In the genomic region with DNA sequence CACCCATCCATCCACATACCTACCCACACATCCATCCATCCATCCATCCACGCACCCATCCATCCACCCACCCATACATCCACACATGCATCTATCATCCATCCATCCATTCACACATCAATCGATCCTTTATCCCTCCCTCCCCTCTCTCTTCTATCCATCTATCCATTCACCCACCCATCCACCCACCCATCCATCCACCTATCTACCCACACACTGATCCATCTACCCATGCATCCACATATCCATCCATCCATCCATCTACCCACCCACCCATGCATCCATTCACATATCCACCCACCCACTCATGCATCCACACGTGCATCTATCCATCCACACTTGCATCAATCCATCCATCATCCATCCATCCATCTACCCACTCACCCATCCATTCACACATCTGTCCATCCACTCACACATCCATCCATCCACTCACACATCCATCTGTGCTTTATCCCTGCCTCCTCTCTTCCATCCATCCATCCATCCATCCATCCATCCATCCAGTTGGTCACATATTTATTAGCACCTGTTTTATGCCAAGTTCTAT, we compare ENCODE assay signal across 32 cellular contexts.
"Had no signal": no experiment of that assay in that cellular context is flagged by ENCODE, and none has a peak within 500 bp of the region (broad histone marks: within the 10 kb centered on the region; RNA-seq: fewer than 3 reads in every experiment).

No MANE protein-coding gene starts in this region.

- H3K9me3 Mint-ChIP-seq: activated T-helper 1 cell treated with anti-CD3 and anti-CD28 coated beads, Interleukin-12 subunit alpha, Interleukin-12 subunit beta, Interleukin-2, Interleukin-4 antibody, amounts not matched to agents 30 ng/mL and 10 ng/mL and 1 ng/mL, durations not matched to agents 14 hours and 24 hours and 36 hours; activated T-helper 2 cell treated with anti-CD3 and anti-CD28 coated beads, Interferon-gamma antibody, Interleukin-2, Interleukin-4, amounts not matched to agents 10 μg/mL and 5 μg/mL and 100 μg/mL, durations not matched to agents 14 hours and 24 hours and 36 hours had no signal

- H3K36me3 ChIP-seq: brain microvascular endothelial cell, esophagus muscularis mucosa, gastrocnemius medialis, heart left ventricle had no signal

- H3K4me1 ChIP-seq: esophagus muscularis mucosa, foreskin keratinocyte, gastrocnemius medialis, heart left ventricle had no signal

- H3K4me3 Mint-ChIP-seq: activated CD4-positive, alpha-beta memory T cell treated with anti-CD3 and anti-CD28 coated beads for 36 hours; activated CD4-positive, alpha-beta T cell treated with anti-CD3 and anti-CD28 coated beads for 36 hours; activated CD4-positive, alpha-beta T cell treated with anti-CD3 and anti-CD28 coated beads, Interleukin-2, amount 10 ng/mL, durations not matched to agents 24 days and 14 days; activated CD8-positive, alpha-beta memory T cell treated with anti-CD3 and anti-CD28 coated beads, Interleukin-2, amount 10 ng/mL, durations not matched to agents 7 days and 5 days; activated CD8-positive, alpha-beta T cell treated with anti-CD3 and anti-CD28 coated beads, Interleukin-2, amount 10 ng/mL, durations not matched to agents 7 days and 5 days; activated naive CD4-positive, alpha-beta T cell treated with anti-CD3 and anti-CD28 coated beads for 36 hours; activated naive CD4-positive, alpha-beta T cell treated with anti-CD3 and anti-CD28 coated beads, Interleukin-2, amount 50 U/mL, for 24 hours; activated T-helper 1 cell treated with anti-CD3 and anti-CD28 coated beads, Interleukin-12 subunit alpha, Interleukin-12 subunit beta, Interleukin-2, Interleukin-4 antibody, amounts not matched to agents 30 ng/mL and 10 ng/mL and 1 ng/mL, durations not matched to agents 14 hours and 24 hours and 36 hours; effector memory CD8-positive, alpha-beta T cell had no signal

- DNase-seq: activated CD4-positive, alpha-beta memory T cell treated with anti-CD3 and anti-CD28 coated beads for 36 hours; activated CD4-positive, alpha-beta T cell treated with anti-CD3 and anti-CD28 coated beads for 36 hours; activated CD4-positive, alpha-beta T cell treated with anti-CD3 and anti-CD28 coated beads, Interleukin-2, amount 10 ng/mL, durations not matched to agents 24 days and 14 days; activated CD4-positive, CD25-positive, alpha-beta regulatory T cell; activated CD4-positive, CD25-positive, alpha-beta regulatory T cell treated with anti-CD3 and anti-CD28 coated beads, Interleukin-2, amount 50 U/mL, for 72 hours; activated CD8-positive, alpha-beta memory T cell treated with anti-CD3 and anti-CD28 coated beads, Interleukin-2, amount 10 ng/mL, durations not matched to agents 7 days and 5 days; activated CD8-positive, alpha-beta memory T cell treated with anti-CD3 and anti-CD28 coated beads, Interleukin-2, amount 50 U/mL, for 4 hours; activated CD8-positive, alpha-beta T cell treated with anti-CD3 and anti-CD28 coated beads, Interleukin-2, amount 10 ng/mL, durations not matched to agents 7 days and 5 days; activated effector memory CD4-positive, alpha-beta T cell treated with anti-CD3 and anti-CD28 coated beads, Interleukin-2, amount 50 U/mL, for 16 hours; activated naive CD4-positive, alpha-beta T cell treated with anti-CD3 and anti-CD28 coated beads for 36 hours; activated T-cell treated with anti-CD3 and anti-CD28 coated beads, Interleukin-2, amount 50 U/mL, for 1 hour; activated T-cell treated with anti-CD3 and anti-CD28 coated beads, Interleukin-2, amount 50 U/mL, for 48 hours; amniotic stem cell; anterior cingulate cortex; brain microvascular endothelial cell; caudate nucleus; cortex of kidney; dermis blood vessel endothelial cell; effector CD4-positive, alpha-beta T cell; effector memory CD8-positive, alpha-beta T cell; erythroblast; foreskin keratinocyte; gastrocnemius medialis; glutamatergic neuron; heart left ventricle; T-helper 2 cell had no signal

- H3K27ac Mint-ChIP-seq: activated CD4-positive, alpha-beta memory T cell treated with anti-CD3 and anti-CD28 coated beads for 36 hours; activated CD4-positive, alpha-beta T cell treated with anti-CD3 and anti-CD28 coated beads for 36 hours; activated CD4-positive, alpha-beta T cell treated with anti-CD3 and anti-CD28 coated beads, Interleukin-2, amount 10 ng/mL, durations not matched to agents 24 days and 14 days; activated CD8-positive, alpha-beta memory T cell treated with anti-CD3 and anti-CD28 coated beads, Interleukin-2, amount 10 ng/mL, durations not matched to agents 7 days and 5 days; activated CD8-positive, alpha-beta T cell treated with anti-CD3 and anti-CD28 coated beads, Interleukin-2, amount 10 ng/mL, durations not matched to agents 7 days and 5 days; activated naive CD4-positive, alpha-beta T cell treated with anti-CD3 and anti-CD28 coated beads for 36 hours; activated naive CD4-positive, alpha-beta T cell treated with anti-CD3 and anti-CD28 coated beads, Interleukin-2, amount 50 U/mL, for 24 hours; activated T-helper 1 cell treated with anti-CD3 and anti-CD28 coated beads, Interleukin-12 subunit alpha, Interleukin-12 subunit beta, Interleukin-2, Interleukin-4 antibody, amounts not matched to agents 30 ng/mL and 10 ng/mL and 1 ng/mL, durations not matched to agents 14 hours and 24 hours and 36 hours; activated T-helper 2 cell treated with anti-CD3 and anti-CD28 coated beads, Interferon-gamma antibody, Interleukin-2, Interleukin-4, amounts not matched to agents 10 μg/mL and 5 μg/mL and 100 μg/mL, durations not matched to agents 14 hours and 24 hours and 36 hours; effector memory CD8-positive, alpha-beta T cell had no signal

- ATAC-seq: activated CD4-positive, alpha-beta T cell treated with anti-CD3 and anti-CD28 coated beads for 36 hours; activated CD8-positive, alpha-beta memory T cell treated with anti-CD3 and anti-CD28 coated beads, Interleukin-2, amount 10 ng/mL, durations not matched to agents 7 days and 5 days; activated CD8-positive, alpha-beta T cell treated with anti-CD3 and anti-CD28 coated beads, Interleukin-2, amount 10 ng/mL, durations not matched to agents 7 days and 5 days; effector memory CD8-positive, alpha-beta T cell; foreskin keratinocyte; gastrocnemius medialis; heart left ventricle had no signal

- H3K27me3 Mint-ChIP-seq: activated CD4-positive, alpha-beta T cell treated with anti-CD3 and anti-CD28 coated beads, Interleukin-2, amount 10 ng/mL, durations not matched to agents 24 days and 14 days; activated CD8-positive, alpha-beta memory T cell treated with anti-CD3 and anti-CD28 coated beads, Interleukin-2, amount 10 ng/mL, durations not matched to agents 7 days and 5 days had no signal

- H3K9me3 ChIP-seq: gastrocnemius medialis had no signal

- FAIRE-seq: astrocyte, colon had no signal

- H3K4me1 Mint-ChIP-seq: activated CD4-positive, alpha-beta T cell treated with anti-CD3 and anti-CD28 coated beads for 36 hours; activated CD4-positive, alpha-beta T cell treated with anti-CD3 and anti-CD28 coated beads, Interleukin-2, amount 10 ng/mL, durations not matched to agents 24 days and 14 days; activated CD8-positive, alpha-beta memory T cell treated with anti-CD3 and anti-CD28 coated beads, Interleukin-2, amount 10 ng/mL, durations not matched to agents 7 days and 5 days; activated naive CD4-positive, alpha-beta T cell treated with anti-CD3 and anti-CD28 coated beads, Interleukin-2, amount 50 U/mL, for 24 hours had no signal

- H3K27ac ChIP-seq: brain microvascular endothelial cell, esophagus muscularis mucosa, foreskin keratinocyte, gastrocnemius medialis, heart left ventricle had no signal

- H3K27me3 ChIP-seq: brain microvascular endothelial cell, esophagus muscularis mucosa, foreskin keratinocyte had no signal

- H3K4me3 ChIP-seq: esophagus muscularis mucosa, gastrocnemius medialis, heart left ventricle had no signal

- H3K36me3 Mint-ChIP-seq: activated CD4-positive, alpha-beta memory T cell treated with anti-CD3 and anti-CD28 coated beads for 36 hours; activated CD8-positive, alpha-beta memory T cell treated with anti-CD3 and anti-CD28 coated beads, Interleukin-2, amount 10 ng/mL, durations not matched to agents 7 days and 5 days; activated naive CD4-positive, alpha-beta T cell treated with anti-CD3 and anti-CD28 coated beads, Interleukin-2, amount 50 U/mL, for 24 hours had no signal
